ENCODE assay signal across 12 cellular contexts in the genomic region with DNA sequence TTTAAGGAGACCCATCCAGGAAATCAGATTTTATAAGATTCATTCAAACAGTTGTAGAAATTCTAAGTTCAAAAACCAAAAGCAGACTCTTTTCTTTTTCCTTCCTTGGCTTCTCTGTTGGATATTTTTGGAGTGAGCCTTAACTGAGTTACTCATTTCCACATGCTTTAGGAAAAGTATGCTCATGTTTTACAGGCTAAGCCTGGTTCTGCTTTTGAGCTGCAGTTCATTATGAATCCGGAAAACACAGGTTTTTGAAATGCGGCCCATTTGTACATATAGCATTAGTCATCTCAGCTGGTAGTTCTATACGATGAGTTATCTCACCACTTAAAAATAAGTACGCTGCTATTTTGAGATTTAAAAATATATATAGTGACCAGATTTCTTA.
A peak's percentile ranks its signal among the peaks of the same experiment; 100 is the strongest.
DNase-seq lines count a peak whose midpoint lies in the region; ATAC-seq and TF ChIP-seq lines count a peak whose summit lies in the region.
"Had no signal": no experiment of that assay in that cellular context is flagged by ENCODE, and none has a peak within 500 bp of the region (broad histone marks: within the 10 kb centered on the region; RNA-seq: fewer than 3 reads in every experiment).

No MANE protein-coding gene starts in this region.

- intact Hi-C loops in left ventricle myocardium inferior (cut with micrococcal nuclease) (no loop called here), left ventricle myocardium superior (cut with micrococcal nuclease) (no loop called here)

- H3K36me3 ChIP-seq in left ventricle myocardium inferior, result peaks cover 4% of the 10 kb centered on the region
- H3K36me3 ChIP-seq in muscle layer of colon (ENCODE audit: insufficient read depth, low read length), result no peaks in the 10 kb centered on the region
- H3K36me3 ChIP-seq: BLaER1 had no signal

- H3K9me3 ChIP-seq in left ventricle myocardium inferior (replicated peaks) (no peaks in the 10 kb centered on the region), muscle layer of colon (ENCODE audit: low read length) (no peaks in the 10 kb centered on the region)
- H3K9me3 ChIP-seq: BLaER1 had no signal

- peak overlapping the region; percentile 67 for H3K9ac ChIP-seq in muscle layer of colon (ENCODE audit: low read length)
- H3K9ac ChIP-seq: BLaER1 had no signal

- H3K27me3 ChIP-seq in left ventricle myocardium inferior (ENCODE audit: low read depth), result no peaks in the 10 kb centered on the region
- H3K27me3 ChIP-seq in muscle layer of colon (ENCODE audit: control insufficient read depth in 1 of 2, insufficient read depth in 2 of 2, low read length in 2 of 2), result no peaks in the 10 kb centered on the region
- H3K27me3 ChIP-seq: BLaER1 had no signal

- H3K27ac ChIP-seq in left ventricle myocardium inferior (replicated peaks), result peak overlapping the region; percentile 58
- peak overlapping the region; percentile 85 to 87 for H3K27ac ChIP-seq in coronary artery
- peak overlapping the region; percentile 83 for H3K27ac ChIP-seq in muscle layer of colon (ENCODE audit: low read depth, low read length)
- H3K27ac ChIP-seq: BLaER1 had no signal

- ATAC-seq in left ventricle myocardium superior (no peak), HG03354 (IDR thresholded peaks at IDR 0.05; ENCODE audit: poor library complexity, severe bottlenecking, unreplicated experiment) (no peak), GM19324 (IDR thresholded peaks at IDR 0.05; ENCODE audit: low FRiP score, unreplicated experiment) (no peak)
- ATAC-seq: activated naive CD4-positive, alpha-beta T cell treated with anti-CD3 and anti-CD28 coated beads, Interleukin-2, amount 50 U/mL, for 72 hours had no signal

- peaks cover 78% of the 10 kb centered on the region for H3K4me1 ChIP-seq in left ventricle myocardium inferior
- H3K4me1 ChIP-seq in muscle layer of colon (ENCODE audit: insufficient read depth, low read length), result peaks cover 38% of the 10 kb centered on the region

- H3K4me3 ChIP-seq in left ventricle myocardium inferior (no peak overlapping the region), coronary artery (peak overlapping the region; percentile 52), muscle layer of colon (ENCODE audit: low read depth in 1 of 2, low read length in 2 of 2) (peak overlapping the region; percentile 8 to 49)
- H3K4me3 ChIP-seq: BLaER1 had no signal

- no peak for TF ChIP-seq CTCF in left ventricle myocardium inferior (IDR thresholded peaks at IDR 0.05; ENCODE audit: borderline replicate concordance)
- no peak for TF ChIP-seq CTCF in coronary artery (IDR thresholded peaks at IDR 0.05)

- DNase-seq in left ventricle myocardium inferior (no peak), left ventricle myocardium superior (no peak), coronary artery (ENCODE audit: low spot score) (no peak), DMS 273 (lab: John Stamatoyannopoulos, UW; ENCODE audit: unreplicated experiment) (no peak)
- no peak for DNase-seq in activated naive CD4-positive, alpha-beta T cell (lab: John Stamatoyannopoulos, UW)
- DNase-seq: NCI-H1436 treated with DMSO at 0.1 percent for 48 hours; stimulated activated CD4-positive, alpha-beta T cell treated with anti-CD3 and anti-CD28 coated beads, Interleukin-2, amount 100 ng/mL, for 24 hours had no signal
